18 cellular contexts compared by ENCODE assay signal in genomic region chr20:23663180-23663579, GRCh38. TPM values are rescaled to one million over a fixed set of nuclear protein-coding genes. Genes with fewer than 3 reads are reported as not detected.
A peak's percentile ranks its signal among the peaks of the same experiment; 100 is the strongest.
DNase-seq lines count a peak whose midpoint lies in the region; ATAC-seq and TF ChIP-seq lines count a peak whose summit lies in the region.
"Had no signal": no experiment of that assay in that cellular context is flagged by ENCODE, and none has a peak within 500 bp of the region (broad histone marks: within the 10 kb centered on the region; RNA-seq: fewer than 3 reads in every experiment).

No MANE protein-coding gene starts in this region.

- 90 to 100% methylated on average over 1 to 6 of the region's 6 CpGs for WGBS in endodermal cell (ENCODE audit: insufficient coverage in 1 of 2, insufficient read length in 1 of 2), 2 experiments
- WGBS in mesendoderm (ENCODE audit: extremely low coverage, insufficient coverage, low lambda C conversion rate), result no CpG with 5 or more reads among the region's 6 CpGs

- no peak overlapping the region for H3K56ac ChIP-seq in mesendoderm (ENCODE audit: low read length)

- H4K8ac ChIP-seq in mesendoderm (ENCODE audit: low read depth, low read length), result no peak overlapping the region

- H3K4me1 ChIP-seq in endodermal cell (ENCODE audit: control insufficient read depth, insufficient read depth, low read length) (peaks cover 16% of the 10 kb centered on the region), mesendoderm (ENCODE audit: control insufficient read depth, low read depth, low read length) (no peaks in the 10 kb centered on the region)
- H3K4me1 ChIP-seq: HAP-1 had no signal

- H3K9me3 Mint-ChIP-seq in endodermal cell, result no peaks in the 10 kb centered on the region
- peaks cover 4% of the 10 kb centered on the region for H3K9me3 Mint-ChIP-seq in stimulated activated memory B cell treated with anti-CD40 and anti-IgM and Interleukin-4, amounts not matched to agents 10 μg/mL and 1 μg/mL and 100 μg/mL, for 72 hours
- H3K9me3 Mint-ChIP-seq: CD14-positive monocyte; CD8-positive, alpha-beta T cell had no signal

- peak; percentile 15 for ATAC-seq in Right ventricle myocardium inferior
- ATAC-seq in left cardiac atrium, result no peak
- ATAC-seq in stimulated activated memory B cell treated with anti-CD40 and anti-IgM and Interleukin-4, amounts not matched to agents 10 μg/mL and 1 μg/mL and 100 μg/mL, for 72 hours, result peak; percentile 10
- no peak for ATAC-seq in GM21825 (IDR thresholded peaks at IDR 0.05; ENCODE audit: unreplicated experiment)
- ATAC-seq: CD8-positive, alpha-beta T cell had no signal

- intact Hi-C loops in Right ventricle myocardium inferior (cut with DNase I), result no loop called here
- intact Hi-C loops in left cardiac atrium (cut with DNase I), result no loop called here

- no peak overlapping the region for H2BK5ac ChIP-seq in mesendoderm (ENCODE audit: low read length)

- H3K27ac ChIP-seq in endodermal cell (ENCODE audit: low read depth, low read length) (no peak overlapping the region), mesendoderm (ENCODE audit: low read depth, low read length) (no peak overlapping the region)
- H3K27ac ChIP-seq: 22Rv1 had no signal

- no peaks in the 10 kb centered on the region for H3K79me1 ChIP-seq in mesendoderm (ENCODE audit: low read length)

- H3K4me3 ChIP-seq in endodermal cell (ENCODE audit: low read length), result no peak overlapping the region
- H3K4me3 ChIP-seq in mesendoderm (ENCODE audit: low read length), result no peak overlapping the region
- H3K4me3 ChIP-seq: HAP-1 had no signal

- H3K79me2 ChIP-seq in mesendoderm (ENCODE audit: control insufficient read depth, insufficient read depth, low read length), result no peaks in the 10 kb centered on the region

- TF ChIP-seq CTCF in endodermal cell (conservative IDR thresholded peaks at IDR 0.05), result no peak

- H3K36me3 Mint-ChIP-seq in endodermal cell (ENCODE audit: low read depth), result no peaks in the 10 kb centered on the region
- H3K36me3 Mint-ChIP-seq in stimulated activated memory B cell treated with anti-CD40 and anti-IgM and Interleukin-4, amounts not matched to agents 10 μg/mL and 1 μg/mL and 100 μg/mL, for 72 hours, result no peaks in the 10 kb centered on the region
- H3K36me3 Mint-ChIP-seq: CD14-positive monocyte; CD8-positive, alpha-beta T cell had no signal

- no peak overlapping the region for H2BK120ac ChIP-seq in mesendoderm (ENCODE audit: low read depth, low read length)

- no peak overlapping the region for H4K5ac ChIP-seq in mesendoderm (ENCODE audit: low read length)

- DNase-seq in Right ventricle myocardium inferior (ENCODE audit: missing footprints) (no peak), left cardiac atrium (no peak), endodermal cell (peak; percentile 24), mesendoderm (no peak), islet precursor cell (no peak), NCI-H1105 treated with DMSO at 0.1 percent for 48 hours (lab: John Stamatoyannopoulos, UW) (no peak)
- DNase-seq: CD8-positive, alpha-beta T cell; COR-L47; DND-41; GDM1 had no signal

- H3K27me3 Mint-ChIP-seq in endodermal cell (ENCODE audit: insufficient read depth), result no peaks in the 10 kb centered on the region
- no peaks in the 10 kb centered on the region for H3K27me3 Mint-ChIP-seq in stimulated activated memory B cell treated with anti-CD40 and anti-IgM and Interleukin-4, amounts not matched to agents 10 μg/mL and 1 μg/mL and 100 μg/mL, for 72 hours

- no peak overlapping the region for H2BK15ac ChIP-seq in mesendoderm (replicated peaks; ENCODE audit: low read depth)

- H3K27me3 ChIP-seq in endodermal cell (ENCODE audit: control insufficient read depth, insufficient read depth, low read length, poor library complexity, severe bottlenecking), result no peaks in the 10 kb centered on the region
- H3K27me3 ChIP-seq in mesendoderm (ENCODE audit: insufficient read depth, low read length, poor library complexity), result no peaks in the 10 kb centered on the region

- H3K4me1 Mint-ChIP-seq in endodermal cell, result peaks cover 39% of the 10 kb centered on the region
- H3K4me1 Mint-ChIP-seq in stimulated activated memory B cell treated with anti-CD40 and anti-IgM and Interleukin-4, amounts not matched to agents 10 μg/mL and 1 μg/mL and 100 μg/mL, for 72 hours, result no peaks in the 10 kb centered on the region

- no peak overlapping the region for H3K4me2 ChIP-seq in mesendoderm (ENCODE audit: low read length)

- H3K9ac ChIP-seq in endodermal cell (ENCODE audit: extremely low read depth, low read length, poor library complexity, severe bottlenecking) (no peak overlapping the region), mesendoderm (ENCODE audit: low read length) (no peak overlapping the region)

- H3K36me3 ChIP-seq in endodermal cell (ENCODE audit: control insufficient read depth, insufficient read depth, low read length) (no peaks in the 10 kb centered on the region), mesendoderm (ENCODE audit: control insufficient read depth, insufficient read depth, low read length) (no peaks in the 10 kb centered on the region)
- H3K36me3 ChIP-seq: HAP-1 had no signal

- no peak overlapping the region for H3K18ac ChIP-seq in mesendoderm (ENCODE audit: low read length)

- no peaks in the 10 kb centered on the region for H3K9me3 ChIP-seq in endodermal cell (ENCODE audit: control insufficient read depth, low read length)
- H3K9me3 ChIP-seq: HAP-1 had no signal

- peak overlapping the region; percentile 92 for H3K23ac ChIP-seq in mesendoderm (ENCODE audit: low read length)

- no peak overlapping the region for H2AK5ac ChIP-seq in mesendoderm (ENCODE audit: low read length)

- no peak overlapping the region for H3K4ac ChIP-seq in mesendoderm (ENCODE audit: low read depth, low read length)

- no peak overlapping the region for H3K27ac Mint-ChIP-seq in endodermal cell
- no peak overlapping the region for H3K27ac Mint-ChIP-seq in stimulated activated memory B cell treated with anti-CD40 and anti-IgM and Interleukin-4, amounts not matched to agents 10 μg/mL and 1 μg/mL and 100 μg/mL, for 72 hours
- H3K27ac Mint-ChIP-seq: CD14-positive monocyte; CD8-positive, alpha-beta T cell had no signal

- no peak overlapping the region for H3K4me3 Mint-ChIP-seq in endodermal cell
- H3K4me3 Mint-ChIP-seq in stimulated activated memory B cell treated with anti-CD40 and anti-IgM and Interleukin-4, amounts not matched to agents 10 μg/mL and 1 μg/mL and 100 μg/mL, for 72 hours, result no peak overlapping the region
- H3K4me3 Mint-ChIP-seq: CD14-positive monocyte; CD8-positive, alpha-beta T cell had no signal

RNA-seq across cellular contexts. Expression of gene CST3, which starts 25.4 kb away (rescaled TPM):
- total RNA-seq in Right ventricle myocardium inferior (1,033 TPM), left cardiac atrium (1,000 to 10,000 TPM in 1 of 2 donors, 100 to 1,000 TPM in 1; 940 to 1,205 TPM), endodermal cell (100 to 1,000 TPM; 131 to 177 TPM)
- 161 TPM for polyA plus RNA-seq in endodermal cell (2013, experiment 1 of 2)
- 145 TPM for polyA plus RNA-seq in endodermal cell (2013, experiment 2 of 2)
- 24.4 TPM for polyA plus RNA-seq in mesendoderm (2013, experiment 1 of 2)
- polyA plus RNA-seq in mesendoderm (2013, experiment 2 of 2), result 24.4 TPM

RNA-seq across cellular contexts. Expression of gene CST4, which starts 25.7 kb away (rescaled TPM):
- total RNA-seq in Right ventricle myocardium inferior (not detected), left cardiac atrium (not detected), endodermal cell (1 to 10 TPM; 2.0 to 2.3 TPM)
- polyA plus RNA-seq in endodermal cell (2013, experiment 1 of 2), result 0.68 TPM
- 0.54 TPM for polyA plus RNA-seq in endodermal cell (2013, experiment 2 of 2)
- 0.10 TPM for polyA plus RNA-seq in mesendoderm (2013, experiment 1 of 2)
- not detected for polyA plus RNA-seq in mesendoderm (2013, experiment 2 of 2)
- total RNA-seq: A673; CD8-positive, alpha-beta T cell; H1 had no signal
- polyA plus RNA-seq: BJ, CD14-positive monocyte, H1 had no signal

RNA-seq across cellular contexts. Expression of gene CST9, which starts 57.5 kb away (rescaled TPM):
- total RNA-seq in Right ventricle myocardium inferior, result not detected
- total RNA-seq in left cardiac atrium, result not detected
- total RNA-seq in endodermal cell, result not detected
- polyA plus RNA-seq in endodermal cell (2013, experiment 1 of 2), result not detected
- polyA plus RNA-seq in endodermal cell (2013, experiment 2 of 2), result not detected
- polyA plus RNA-seq in mesendoderm (2013, experiment 1 of 2), result not detected
- polyA plus RNA-seq in mesendoderm (2013, experiment 2 of 2), result 0.03 TPM
- total RNA-seq: A673; CD8-positive, alpha-beta T cell had no signal
- polyA plus RNA-seq: BJ had no signal

Comparison
In these comparisons a context has a peak if more than half of its experiments do, and no peak if none do; other contexts are left out.
1. ATAC-seq: peak in Right ventricle myocardium inferior (single experiment) and stimulated activated memory B cell treated with anti-CD40 and anti-IgM and Interleukin-4, amounts not matched to agents 10 μg/mL and 1 μg/mL and 100 μg/mL, for 72 hours (single experiment); none in left cardiac atrium (0 of 2) and GM21825 (single experiment).